ENCODE assay signal across 10 cellular contexts in genomic region chr15:89371145-89372044, GRCh38. TPM values are rescaled to one million over a fixed set of nuclear protein-coding genes. Genes with fewer than 3 reads are reported as not detected.
DNase-seq lines count a peak whose midpoint lies in the region; ATAC-seq, FAIRE-seq and TF ChIP-seq lines count a peak whose summit lies in the region.
"Had no signal": no experiment of that assay in that cellular context is flagged by ENCODE, and none has a peak within 500 bp of the region (broad histone marks: within the 10 kb centered on the region; RNA-seq: fewer than 3 reads in every experiment).

No MANE protein-coding gene starts in this region.

- H3K4me1 ChIP-seq in A549 (peaks cover 8% of the 10 kb centered on the region; the same call in 1 of the 3 replicates), Panc1 (ENCODE audit: control insufficient read depth, insufficient read depth, low read length) (peaks cover 6% of the 10 kb centered on the region; the same call in 1 of the 2 replicates), foreskin keratinocyte (no peaks in the 10 kb centered on the region), neural progenitor cell (peaks cover 24% of the 10 kb centered on the region)

- 31% methylated on average over 41 of the region's 92 CpGs for WGBS in A549 (ENCODE audit: missing lambda C conversion rate)

- BruUV-seq in Panc1 (replicated peaks; lab: Mats Ljungman, UMichigan), result no TSS peak

- no peak overlapping the region for H3K4me3 Mint-ChIP-seq in neural progenitor cell

- ATAC-seq in A549, result peak; percentile 45 to 58
- ATAC-seq in Panc1, result peak; percentile 76
- ATAC-seq in foreskin keratinocyte, result peak; percentile 57
- no peak for ATAC-seq in HG03565 (IDR thresholded peaks at IDR 0.05; ENCODE audit: unreplicated experiment)
- no peak for ATAC-seq in SK-N-SH treated with all-trans-retinoic acid at 6 μM for 48 hours

- no peak for TF ChIP-seq EP300 in A549 (IDR thresholded peaks at IDR 0.05)

- peak overlapping the region in 1 of 2 experiments; percentile 61; a peak in 2 of 6 replicates for H3K27ac ChIP-seq in A549
- H3K27ac ChIP-seq in Panc1 (ENCODE audit: low read length), result no peak overlapping the region
- no peak overlapping the region for H3K27ac ChIP-seq in foreskin keratinocyte
- no peak overlapping the region for H3K27ac ChIP-seq in neural progenitor cell

- H3K4me1 Mint-ChIP-seq in neural progenitor cell, result peaks cover 22% of the 10 kb centered on the region

- DNase-seq in A549 (ENCODE audit: low read depth in 1 of 2, low spot score in 1 of 2), result no peak
- DNase-seq in Panc1 (ENCODE audit: low read depth, low spot score), result no peak
- no peak for DNase-seq in foreskin keratinocyte
- DNase-seq in neural progenitor cell (ENCODE audit: low spot score), result peak; percentile 96
- no peak for DNase-seq in GM13976 (ENCODE audit: low spot score)
- DNase-seq in NOMO-1 treated with dmso at 0.1 percent for 144 hours (lab: John Stamatoyannopoulos, UW; ENCODE audit: unreplicated experiment), result no peak
- DNase-seq: MM.1S, NCI-H774 had no signal

- H3F3A ChIP-seq in neural progenitor cell (ENCODE audit: low read depth), result peaks cover 48% of the 10 kb centered on the region

- H3K27me3 ChIP-seq in Panc1 (ENCODE audit: control insufficient read depth, insufficient read depth, low read length) (peaks cover 4% of the 10 kb centered on the region; the same call in 1 of the 2 replicates), foreskin keratinocyte (peaks cover 99% of the 10 kb centered on the region), neural progenitor cell (peaks cover 100% of the 10 kb centered on the region)

- FAIRE-seq in A549 (lab: Jason Lieb, UNC), result no peak

- no peak overlapping the region for H2AFZ ChIP-seq in neural progenitor cell (replicated peaks)

- H3K4me3 ChIP-seq in A549 (peak overlapping the region; percentile 47), Panc1 (ENCODE audit: low read depth in 2 of 2, low read length in 2 of 2) (peak overlapping the region; percentile 29 to 45), neural progenitor cell (peak overlapping the region; percentile 25)

- intact Hi-C loops in Panc1 (cut with micrococcal nuclease; ENCODE audit: unreplicated experiment), result no loop called here

- TF ChIP-seq RAD21 in A549 (conservative IDR thresholded peaks at IDR 0.05 in 1 of 2, IDR thresholded peaks at IDR 0.05 in 1 of 2), result no peak

- H3K79me2 ChIP-seq in neural progenitor cell (ENCODE audit: low read depth), result no peaks in the 10 kb centered on the region

- H4K20me1 ChIP-seq in neural progenitor cell (ENCODE audit: low read depth), result peaks cover 86% of the 10 kb centered on the region

- CTCF ChIA-PET in A549 (lab: Yijun Ruan, JAX) (interaction anchor here (0.6 to 3.2 kb wide), 12 partner anchors 8 to 1272 kb away, joined by 3 to 68 read pairs (median 5); no protein-coding TSS in a partner anchor), Panc1 (lab: Charles Lee) (interaction anchor here (0.6 kb wide), 1 partner anchor 203 kb away, joined by 9 read pairs; no protein-coding TSS in a partner anchor)

- in situ Hi-C loops in Panc1 (cut with HindIII; ENCODE audit: low pct_unique_long_range_greater_than_20kb, low sequenced_read_pairs) (no loop called here), GM13976 (cut with MboI; ENCODE audit: low sequenced_read_pairs, unreplicated experiment) (no loop called here)

- peak overlapping the region; percentile 96 for H3K4me2 ChIP-seq in A549
- peak overlapping the region; percentile 67 for H3K4me2 ChIP-seq in neural progenitor cell

- TF ChIP-seq CTCF in A549 (IDR thresholded peaks at IDR 0.05), result no peak
- no peak for TF ChIP-seq CTCF in Panc1 (IDR thresholded peaks at IDR 0.05)
- TF ChIP-seq CTCF in foreskin keratinocyte (conservative IDR thresholded peaks at IDR 0.05), result no peak
- TF ChIP-seq CTCF in neural progenitor cell (IDR thresholded peaks at IDR 0.05), result no peak
- no peak for TF ChIP-seq CTCF in GM13976 (IDR thresholded peaks at IDR 0.05; ENCODE audit: borderline replicate concordance, control extremely low read depth, extremely low read depth, insufficient read depth, missing control alignments)

- POLR2A ChIA-PET in A549 (lab: Yijun Ruan, JAX), result no interaction called here
- POLR2A ChIA-PET in Panc1 (lab: Charles Lee), result no interaction called here

- H3K36me3 ChIP-seq in Panc1 (ENCODE audit: control insufficient read depth, insufficient read depth, low read length) (no peaks in the 10 kb centered on the region), neural progenitor cell (no peaks in the 10 kb centered on the region)

- no peak overlapping the region for H3K9ac ChIP-seq in neural progenitor cell

- no peak overlapping the region for H3K27ac Mint-ChIP-seq in neural progenitor cell

- H3K27me3 Mint-ChIP-seq in neural progenitor cell (ENCODE audit: insufficient read depth, low read depth), result peaks cover 82% of the 10 kb centered on the region

- peaks cover 7% of the 10 kb centered on the region for H3K9me3 Mint-ChIP-seq in neural progenitor cell

- TF ChIP-seq POLR2A in A549 (IDR thresholded peaks at IDR 0.05; ENCODE audit: low read length), result no peak

- H3K9me3 ChIP-seq in A549 (no peaks in the 10 kb centered on the region), Panc1 (ENCODE audit: control insufficient read depth, insufficient read depth, low read depth, low read length) (no peaks in the 10 kb centered on the region), neural progenitor cell (ENCODE audit: low read depth) (no peaks in the 10 kb centered on the region)

- H3K36me3 Mint-ChIP-seq in neural progenitor cell, result no peaks in the 10 kb centered on the region

TF ChIP-seq in A549, 52 proteins besides CTCF, POLR2A, EP300 and RAD21:
- TF ChIP-seq MAX (IDR thresholded peaks at IDR 0.05), result 0 out of 2 replicates have a peak, but pooled peaks have one; percentile 21
- TF ChIP-seq JUN (IDR thresholded peaks at IDR 0.05), result no peak

TF ChIP-seq in SK-N-SH treated with all-trans-retinoic acid at 6 μM for 48 hours, 23 proteins besides CTCF, POLR2A, EP300 and RAD21:
- no peak for TF ChIP-seq GLIS3 (CRISPR knock-in tag; IDR thresholded peaks at IDR 0.05)
TF ChIP-seq in SK-N-SH treated with all-trans-retinoic acid at 6 μM for 48 hours: peak in this region for 0.

RNA-seq across cellular contexts. Expression of gene POLG, which starts 36.8 kb away (rescaled TPM):
- polyA plus RNA-seq in A549 (2011; rRNA removed), result 24.1 and 34.0 TPM in 2 replicates
- 34.4 and 38.1 TPM in 2 replicates for polyA plus RNA-seq in A549 (2012; cell fraction: cytosol; rRNA removed)
- polyA plus RNA-seq in A549 (2012; cell fraction: nucleus; rRNA removed), result 159 and 165 TPM in 2 replicates
- 47.8 to 50.2 TPM (median 50.0 TPM) in 3 replicates for polyA plus RNA-seq in A549 (2017; fragmentation: RNase III; extraction: RNeasy Plus Mini Kit Qiagen cat#74134 plus additional on column Dnase treatment)
- polyA minus RNA-seq in A549 (2011; rRNA and poly(A)+ RNA removed), result 46.5 and 54.1 TPM in 2 replicates
- 95.2 TPM for total RNA-seq in Panc1 (2021; ENCODE audit: unreplicated experiment)
- 84.2 TPM for polyA plus RNA-seq in Panc1 (2012; ENCODE audit: insufficient read length)
- 47.8 and 50.5 TPM in 2 replicates for total RNA-seq in foreskin keratinocyte
- polyA plus RNA-seq in foreskin keratinocyte, result 30.7 and 39.1 TPM in 2 replicates
- total RNA-seq in neural progenitor cell (ENCODE audit: low replicate concordance), result 25.2 and 43.5 TPM in 2 replicates

Comparison
In these comparisons a context has a peak if more than half of its experiments do, and no peak if none do; other contexts are left out.
1. ATAC-seq: peak in A549 (2 of 2), Panc1 (single experiment) and foreskin keratinocyte (single experiment); none in HG03565 (single experiment) and SK-N-SH treated with all-trans-retinoic acid at 6 μM for 48 hours (single experiment).
2. Peak in every context shown above with its lines, with median percentiles within 50 percentile points of each other: H3K4me3 ChIP-seq.